Comparison of ENCODE assay signal across 7 cellular contexts in the genomic region with DNA sequence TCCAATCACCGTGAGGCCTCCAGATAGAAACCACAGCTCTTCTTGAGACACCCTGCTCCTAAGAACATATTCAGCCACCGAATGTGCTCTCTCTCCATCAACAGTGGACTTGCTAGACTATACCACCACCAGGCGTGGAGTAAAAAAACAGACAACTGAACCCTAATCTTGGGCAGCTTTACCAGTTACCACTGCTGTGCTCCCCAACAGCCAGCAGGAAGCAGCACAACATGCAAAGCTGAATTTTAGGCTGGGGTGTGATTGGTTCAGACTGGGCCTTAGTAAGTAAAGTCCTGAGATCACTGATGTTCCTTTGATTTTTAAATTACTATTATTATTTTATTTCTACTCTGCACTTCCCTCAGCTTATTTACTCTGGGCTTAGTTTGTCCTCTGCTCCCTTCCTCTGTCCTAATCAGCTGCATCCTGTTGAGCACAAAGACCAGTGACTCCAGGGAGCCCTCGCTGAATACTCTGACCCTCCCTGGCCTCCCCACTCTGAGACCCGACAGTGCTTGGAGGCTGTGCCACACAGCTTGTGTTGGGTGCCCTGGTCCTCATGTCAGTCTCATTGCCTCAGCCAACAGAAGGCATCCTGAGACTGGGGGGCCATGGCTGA.
A peak's percentile ranks its signal among the peaks of the same experiment; 100 is the strongest.
DNase-seq lines count a peak whose midpoint lies in the region; ATAC-seq and TF ChIP-seq lines count a peak whose summit lies in the region.

No MANE protein-coding gene starts in this region.

- peak; percentile 94 for TF ChIP-seq CTCF in GM12873 (IDR thresholded peaks at IDR 0.05; ENCODE audit: insufficient read depth, low read depth, low read length, missing control alignments)
- peak; percentile 94 for TF ChIP-seq CTCF in astrocyte of the spinal cord (IDR thresholded peaks at IDR 0.05; ENCODE audit: low read depth, low read length)

- H3K4me3 ChIP-seq in astrocyte of the spinal cord (ENCODE audit: low read depth, low read length), result no peak overlapping the region

- DNase-seq in Kasumi-1 (lab: John Stamatoyannopoulos, UW) (peak; percentile 85 to 88), T follicular helper cell (ENCODE audit: low read depth) (peak; percentile 15), astrocyte of the spinal cord (ENCODE audit: low read depth, low spot score) (peak; percentile 52), kidney glomerular epithelial cell (lab: John Stamatoyannopoulos, UW) (peak; percentile 53)
- DNase-seq in stimulated activated CD4-positive, alpha-beta T cell treated with anti-CD3 and anti-CD28 coated beads, TNF-alpha, amount 100 ng/mL, for 24 hours (ENCODE audit: low read depth in 3 of 3), result peak; percentile 31 to 54 (median 37)

- in situ Hi-C loops in astrocyte of the spinal cord (cut with HindIII; ENCODE audit: low sequenced_read_pairs), result no loop called here

- ATAC-seq in HG03565 (IDR thresholded peaks at IDR 0.05; ENCODE audit: unreplicated experiment), result no peak

Comparison
In these comparisons a context has a peak if more than half of its experiments do, and no peak if none do; other contexts are left out.
1. DNase-seq: peak in every context shown above with its lines; median percentile 86 in Kasumi-1; 53 in kidney glomerular epithelial cell; 52 in astrocyte of the spinal cord; 37 in stimulated activated CD4-positive, alpha-beta T cell treated with anti-CD3 and anti-CD28 coated beads, TNF-alpha, amount 100 ng/mL, for 24 hours; 15 in T follicular helper cell.